Comparison of ENCODE assay signal across 2 cellular contexts in genomic region chrX:67520671-67521070, GRCh38.
TF ChIP-seq lines count a peak whose summit lies in the region.

No MANE protein-coding gene starts in this region.

TF ChIP-seq in GM23338, 12 proteins besides CTCF, POLR2A, EP300 and RAD21:
- no peak for TF ChIP-seq ETS1 (IDR thresholded peaks at IDR 0.05)
- TF ChIP-seq REST (IDR thresholded peaks at IDR 0.05; ENCODE audit: unreplicated experiment), result no peak
- no peak for TF ChIP-seq ZNF462 (CRISPR knock-in tag; IDR thresholded peaks at IDR 0.05)
- TF ChIP-seq NANOG (IDR thresholded peaks at IDR 0.05; ENCODE audit: borderline replicate concordance), result no peak
- no peak for TF ChIP-seq EZH2phosphoT487 (IDR thresholded peaks at IDR 0.05; ENCODE audit: unreplicated experiment)
- TF ChIP-seq POLR2AphosphoS5 (IDR thresholded peaks at IDR 0.05; ENCODE audit: low read depth), result no peak
- TF ChIP-seq ZNF114 (CRISPR knock-in tag; IDR thresholded peaks at IDR 0.05), result no peak
- TF ChIP-seq EZH2 (IDR thresholded peaks at IDR 0.05; ENCODE audit: low read depth, unreplicated experiment), result no peak
- TF ChIP-seq JUNB (IDR thresholded peaks at IDR 0.05; ENCODE audit: unreplicated experiment), result no peak
- no peak for TF ChIP-seq STAT1 (IDR thresholded peaks at IDR 0.05; ENCODE audit: unreplicated experiment)
- no peak for TF ChIP-seq ZNF331 (CRISPR knock-in tag; IDR thresholded peaks at IDR 0.05; ENCODE audit: low read depth)
- no peak for TF ChIP-seq CREB1 (CRISPR knock-in tag; IDR thresholded peaks at IDR 0.05; ENCODE audit: low read depth)

TF ChIP-seq in endothelial cell of umbilical vein, 7 proteins besides CTCF, POLR2A, EP300 and RAD21 (continued from another document):
- TF ChIP-seq EZH2 (IDR thresholded peaks at IDR 0.05; ENCODE audit: borderline replicate concordance, low read depth, low read length, severe bottlenecking), result no peak
- TF ChIP-seq MAX (IDR thresholded peaks at IDR 0.05; ENCODE audit: insufficient read depth, insufficient read length), result no peak
- TF ChIP-seq FOS (IDR thresholded peaks at IDR 0.05; ENCODE audit: borderline replicate concordance, insufficient read depth, low read length), result no peak
- TF ChIP-seq JUN (IDR thresholded peaks at IDR 0.05; ENCODE audit: borderline replicate concordance, insufficient read depth, insufficient read length, low read depth), result no peak
- no peak for TF ChIP-seq GATA2 (IDR thresholded peaks at IDR 0.05; ENCODE audit: insufficient read depth, insufficient read length, low read depth, low read length)
